Comparison of ENCODE assay signal across 9 cellular contexts in genomic region chr9:69036799-69037198, GRCh38. TPM values are rescaled to one million over a fixed set of nuclear protein-coding genes. Genes with fewer than 3 reads are reported as not detected.
DNase-seq lines count a peak whose midpoint lies in the region; ATAC-seq and TF ChIP-seq lines count a peak whose summit lies in the region.
"Had no signal": no experiment of that assay in that cellular context is flagged by ENCODE, and none has a peak within 500 bp of the region (broad histone marks: within the 10 kb centered on the region; RNA-seq: fewer than 3 reads in every experiment).

No MANE protein-coding gene starts in this region.

- no peaks in the 10 kb centered on the region for H3K9me3 ChIP-seq in left ventricle myocardium inferior (replicated peaks)
- H3K9me3 ChIP-seq in mesenchymal stem cell (ENCODE audit: control insufficient read depth, low read length): no peaks in the 10 kb centered on the region
- no peaks in the 10 kb centered on the region for H3K9me3 ChIP-seq in uterus

- no peak for ATAC-seq in left ventricle myocardium superior

- peak overlapping the region; percentile 87 for H3K4me2 ChIP-seq in mesenchymal stem cell (ENCODE audit: low read length, poor library complexity, severe bottlenecking)

- peak overlapping the region; percentile 19 to 59 for H3K18ac ChIP-seq in mesenchymal stem cell (ENCODE audit: low read depth in 1 of 2, low read length in 2 of 2)

- H2BK12ac ChIP-seq in mesenchymal stem cell (ENCODE audit: low read length in 2 of 2): no peak overlapping the region

- H3K9ac ChIP-seq in mesenchymal stem cell (ENCODE audit: low read length): peak overlapping the region; percentile 92

- H3K4me1 ChIP-seq in left ventricle myocardium inferior: peaks cover 34% of the 10 kb centered on the region
- peaks cover 5% of the 10 kb centered on the region for H3K4me1 ChIP-seq in mesenchymal stem cell (ENCODE audit: control insufficient read depth, insufficient read depth, low read depth, low read length)
- H3K4me1 ChIP-seq in uterus: no peaks in the 10 kb centered on the region

- no peaks in the 10 kb centered on the region for H3K36me3 ChIP-seq in left ventricle myocardium inferior
- peaks cover 0 to 4% of the 10 kb centered on the region in 2 experiments for H3K36me3 ChIP-seq in mesenchymal stem cell (ENCODE audit: control insufficient read depth in 1 of 2, insufficient read depth in 2 of 2, low read depth in 1 of 2, low read length in 2 of 2)
- no peaks in the 10 kb centered on the region for H3K36me3 ChIP-seq in uterus

- H3K27ac ChIP-seq in left ventricle myocardium inferior (replicated peaks) (peak overlapping the region; percentile 94), mesenchymal stem cell (ENCODE audit: low read length, poor library complexity, severe bottlenecking) (no peak overlapping the region), uterus (peak overlapping the region; percentile 82 to 88)

- peak overlapping the region in 1 of 2 experiments; percentile 29 for H3K4ac ChIP-seq in mesenchymal stem cell (ENCODE audit: low read depth in 1 of 2, low read length in 2 of 2)

- intact Hi-C loops in left ventricle myocardium inferior (cut with micrococcal nuclease): no loop called here
- intact Hi-C loops in left ventricle myocardium superior (cut with micrococcal nuclease): loop anchor here (10.0 kb wide), 1 partner anchor 508 kb away; no protein-coding TSS in a partner anchor
- intact Hi-C loops in uterus (cut with DNase I; ENCODE audit: low total_unique reads): no loop called here

- no peak overlapping the region for H2AK5ac ChIP-seq in mesenchymal stem cell (ENCODE audit: low read length, severe bottlenecking)

- H3K14ac ChIP-seq in mesenchymal stem cell (ENCODE audit: low read length in 2 of 2): no peak overlapping the region

- H4K8ac ChIP-seq in mesenchymal stem cell (ENCODE audit: low read length): peak overlapping the region; percentile 51

- no peak for TF ChIP-seq CTCF in left ventricle myocardium inferior (IDR thresholded peaks at IDR 0.05; ENCODE audit: borderline replicate concordance)
- no peak for TF ChIP-seq CTCF in astrocyte of the spinal cord (IDR thresholded peaks at IDR 0.05; ENCODE audit: low read depth, low read length)
- TF ChIP-seq CTCF in uterus (IDR thresholded peaks at IDR 0.05): no peak

- H2BK5ac ChIP-seq in mesenchymal stem cell (ENCODE audit: low read depth, low read length, poor library complexity, severe bottlenecking): no peak overlapping the region

- in situ Hi-C loops in astrocyte of the spinal cord (cut with HindIII; ENCODE audit: low sequenced_read_pairs): no loop called here

- H2BK120ac ChIP-seq in mesenchymal stem cell (ENCODE audit: low read depth, low read length): no peak overlapping the region

- no peak overlapping the region for H4K91ac ChIP-seq in mesenchymal stem cell (ENCODE audit: low read length)

- 73% methylated on average over 10 of the region's 10 CpGs for WGBS in mesenchymal stem cell

- H3K4me3 ChIP-seq in left ventricle myocardium inferior (peak overlapping the region; percentile 85), astrocyte of the spinal cord (ENCODE audit: low read depth, low read length) (peak overlapping the region; percentile 84), mesenchymal stem cell (ENCODE audit: insufficient read depth in 1 of 2, low read depth in 1 of 2, low read length in 2 of 2) (peak overlapping the region in 1 of 2 experiments; percentile 93), uterus (peak overlapping the region in 1 of 2 donors; percentile 76)

- no peak for DNase-seq in left ventricle myocardium inferior
- no peak for DNase-seq in left ventricle myocardium superior
- DNase-seq in astrocyte of the spinal cord (ENCODE audit: low read depth, low spot score): no peak
- DNase-seq in mesenchymal stem cell: no peak
- no peak for DNase-seq in uterus
- DNase-seq in stimulated activated CD4-positive, alpha-beta T cell treated with anti-CD3 and anti-CD28 coated beads, Interleukin-12 subunit alpha, Interleukin-12 subunit beta, amount 100 ng/mL, for 4 hours: no peak
- no peak for DNase-seq in ecto neural progenitor cell (ENCODE audit: low spot score)
- no peak for DNase-seq in DMS79 treated with DMSO at 0.1 percent for 48 hours (lab: John Stamatoyannopoulos, UW)

- H3K79me1 ChIP-seq in mesenchymal stem cell (replicated peaks; ENCODE audit: low read length, poor library complexity, severe bottlenecking): peaks cover 26% of the 10 kb centered on the region

- H3K23ac ChIP-seq in mesenchymal stem cell (ENCODE audit: low read length in 2 of 2): peak overlapping the region in 1 of 2 experiments; percentile 23

- TF ChIP-seq POLR2A in uterus (IDR thresholded peaks at IDR 0.05): no peak

- H3K27me3 ChIP-seq in left ventricle myocardium inferior (ENCODE audit: low read depth): no peaks in the 10 kb centered on the region
- no peaks in the 10 kb centered on the region for H3K27me3 ChIP-seq in mesenchymal stem cell (ENCODE audit: control insufficient read depth in 1 of 2, insufficient read depth in 1 of 2, low read length in 2 of 2)
- H3K27me3 ChIP-seq in uterus: no peaks in the 10 kb centered on the region

- H2BK15ac ChIP-seq in mesenchymal stem cell (ENCODE audit: low read depth, poor library complexity, severe bottlenecking): no peak overlapping the region

- peak overlapping the region; percentile 36 for H2AFZ ChIP-seq in mesenchymal stem cell (ENCODE audit: low read depth, low read length)

RNA-seq across cellular contexts. Expression of gene FXN, which starts 1.2 kb away (rescaled TPM):
- 43.4 TPM for total RNA-seq in left ventricle myocardium inferior
- total RNA-seq in left ventricle myocardium superior: 35.8 TPM
- polyA plus RNA-seq in mesenchymal stem cell (2013, experiment 1 of 2): 21.5 TPM
- 20.3 TPM for polyA plus RNA-seq in mesenchymal stem cell (2013, experiment 2 of 2)
- 10 to 100 TPM in 3 of 4 donors, 1 to 10 TPM in 1; 5.9 to 20.3 (median 18.5) TPM for total RNA-seq in uterus

RNA-seq across cellular contexts. Expression of gene PRKACG, which starts 22.9 kb away (rescaled TPM):
- total RNA-seq in left ventricle myocardium inferior (not detected), left ventricle myocardium superior (not detected), uterus (not detected)
- not detected for polyA plus RNA-seq in mesenchymal stem cell (2013, experiment 1 of 2)
- not detected for polyA plus RNA-seq in mesenchymal stem cell (2013, experiment 2 of 2)
- total RNA-seq: M059J had no signal
